Comparison of ENCODE assay signal across 36 cellular contexts in genomic region chr11:44339530-44339883, GRCh38. TPM values are rescaled to one million over a fixed set of nuclear protein-coding genes. Genes with fewer than 3 reads are reported as not detected.
"Had no signal": no experiment of that assay in that cellular context is flagged by ENCODE, and none has a peak within 500 bp of the region (broad histone marks: within the 10 kb centered on the region; RNA-seq: fewer than 3 reads in every experiment).

No MANE protein-coding gene starts in this region.

- H3K36me3 ChIP-seq: brain microvascular endothelial cell, esophagus muscularis mucosa, gastrocnemius medialis, WERI-Rb-1 had no signal

- H3K4me3 ChIP-seq: esophagus muscularis mucosa, gastrocnemius medialis had no signal

- H3K9me3 Mint-ChIP-seq: activated B cell treated with CpG ODN at 0.5 μM for 24 hours; activated CD8-positive, alpha-beta T cell treated with anti-CD3 and anti-CD28 coated beads for 36 hours; activated T-cell treated with anti-CD3 and anti-CD28 coated beads, Interleukin-2, amount 50 U/mL, for 4 hours; activated T-helper 17 cell treated with anti-CD3 and anti-CD28 coated beads, Interleukin-2, amount 50 U/mL, for 72 hours; effector memory CD8-positive, alpha-beta T cell; T-helper 2 cell treated with Interferon-gamma antibody and Interleukin-4, amounts not matched to agents 5 μg/mL and 100 μg/mL, for 36 hours had no signal

- FAIRE-seq: astrocyte, bronchial epithelial cell, colon had no signal

- H3K36me3 Mint-ChIP-seq: activated naive CD8-positive, alpha-beta T cell had no signal

- H3K27ac Mint-ChIP-seq: activated B cell treated with CpG ODN at 0.5 μM for 24 hours; activated CD8-positive, alpha-beta T cell treated with anti-CD3 and anti-CD28 coated beads for 36 hours; activated naive CD8-positive, alpha-beta T cell; activated T-helper 17 cell treated with anti-CD3 and anti-CD28 coated beads, Interleukin-2, amount 50 U/mL, for 72 hours; effector memory CD8-positive, alpha-beta T cell; T-helper 17 cell; T-helper 2 cell treated with Interferon-gamma antibody and Interleukin-4, amounts not matched to agents 5 μg/mL and 100 μg/mL, for 36 hours had no signal

- H3K4me1 Mint-ChIP-seq: activated B cell treated with CpG ODN at 0.5 μM for 24 hours; activated T-helper 17 cell treated with anti-CD3 and anti-CD28 coated beads, Interleukin-2, amount 50 U/mL, for 72 hours; T-helper 17 cell had no signal

- H3K4me3 Mint-ChIP-seq: activated B cell treated with CpG ODN at 0.5 μM for 24 hours; activated CD8-positive, alpha-beta T cell treated with anti-CD3 and anti-CD28 coated beads for 36 hours; activated naive CD8-positive, alpha-beta T cell; activated T-cell treated with anti-CD3 and anti-CD28 coated beads, Interleukin-2, amount 50 U/mL, for 4 hours; activated T-helper 17 cell treated with anti-CD3 and anti-CD28 coated beads, Interleukin-2, amount 50 U/mL, for 72 hours; effector memory CD8-positive, alpha-beta T cell; T-helper 17 cell; T-helper 2 cell treated with Interferon-gamma antibody and Interleukin-4, amounts not matched to agents 5 μg/mL and 100 μg/mL, for 36 hours had no signal

- DNase-seq: activated B cell treated with CpG ODN at 0.5 μM for 24 hours; activated CD4-positive, alpha-beta T cell treated with anti-CD3 and anti-CD28 coated beads for 48 hours; activated CD4-positive, alpha-beta T cell treated with anti-CD3 and anti-CD28 coated beads, Interleukin-2, amount 50 U/mL, for 1 hour; activated CD4-positive, alpha-beta T cell treated with anti-CD3 and anti-CD28 coated beads, Interleukin-2, amount 50 U/mL, for 48 hours; activated CD8-positive, alpha-beta memory T cell treated with anti-CD3 and anti-CD28 coated beads for 24 hours; activated CD8-positive, alpha-beta T cell treated with anti-CD3 and anti-CD28 coated beads for 36 hours; activated effector memory CD4-positive, alpha-beta T cell treated with Interleukin-2 at 50 U/mL for 16 hours; activated gamma-delta T cell treated with Interleukin-2 at 50 U/mL for 16 hours; activated naive CD4-positive, alpha-beta T cell treated with anti-CD3 and anti-CD28 coated beads, Interleukin-2, amount 50 U/mL, for 16 hours; activated naive CD4-positive, alpha-beta T cell treated with Interleukin-2 at 50 U/mL for 16 hours; activated T-cell treated with anti-CD3 and anti-CD28 coated beads, Interleukin-2, amount 50 U/mL, for 4 hours; amniotic stem cell; anterior cingulate cortex; brain microvascular endothelial cell; caudate nucleus; cortex of kidney; dermis blood vessel endothelial cell; effector CD4-positive, alpha-beta T cell; effector memory CD8-positive, alpha-beta T cell; erythroblast; foreskin keratinocyte; gastrocnemius medialis; glutamatergic neuron; T-helper 1 cell; T-helper 17 cell; T1000; WERI-Rb-1 had no signal

- H3K27ac ChIP-seq: brain microvascular endothelial cell, esophagus muscularis mucosa, foreskin keratinocyte, gastrocnemius medialis, WERI-Rb-1 had no signal

- ATAC-seq: activated CD4-positive, CD25-positive, alpha-beta regulatory T cell treated with anti-CD3 and anti-CD28 coated beads, Interleukin-2, amount 50 U/mL, for 24 hours; activated CD8-positive, alpha-beta T cell treated with anti-CD3 and anti-CD28 coated beads for 36 hours; activated T-cell treated with anti-CD3 and anti-CD28 coated beads, Interleukin-2, amount 50 U/mL, for 4 hours; activated T-helper 17 cell treated with anti-CD3 and anti-CD28 coated beads, Interleukin-2, amount 50 U/mL, for 72 hours; effector memory CD8-positive, alpha-beta T cell; foreskin keratinocyte; gastrocnemius medialis; T-helper 17 cell had no signal

- H3K9me3 ChIP-seq: esophagus muscularis mucosa, gastrocnemius medialis had no signal

- H3K4me1 ChIP-seq: esophagus muscularis mucosa, foreskin keratinocyte, gastrocnemius medialis had no signal

RNA-seq across cellular contexts. Expression of gene ALX4, which starts 29.6 kb away (rescaled TPM):
- total RNA-seq: activated B cell treated with CpG ODN at 0.5 μM for 24 hours; activated CD8-positive, alpha-beta T cell treated with anti-CD3 and anti-CD28 coated beads for 36 hours; activated T-cell treated with anti-CD3 and anti-CD28 coated beads, Interleukin-2, amount 50 U/mL, for 4 hours; activated T-helper 17 cell treated with anti-CD3 and anti-CD28 coated beads, Interleukin-2, amount 50 U/mL, for 72 hours; astrocyte; chondrocyte; dermis blood vessel endothelial cell; foreskin keratinocyte; T-helper 17 cell had no signal
- polyA plus RNA-seq: foreskin keratinocyte had no signal
